In genomic region chr6:11374036-11375010, GRCh38 we compare ENCODE assay signal across 8 cellular contexts.
DNase-seq lines count a peak whose midpoint lies in the region; ATAC-seq and TF ChIP-seq lines count a peak whose summit lies in the region.

No MANE protein-coding gene starts in this region.

- POLR2A ChIA-PET in activated CD4-positive, alpha-beta T cell treated with anti-CD3 and anti-CD28 coated beads for 36 hours (lab: Charles Lee) = interaction anchor here (0.6 kb wide), 1 partner anchor 99 kb away, joined by 3 read pairs; no protein-coding TSS in a partner anchor

- H3K36me3 Mint-ChIP-seq in activated CD4-positive, alpha-beta T cell treated with anti-CD3 and anti-CD28 coated beads for 36 hours (ENCODE audit: low read depth) = peaks cover 50% of the 10 kb centered on the region
- H3K36me3 Mint-ChIP-seq in natural killer cell = peaks cover 14% of the 10 kb centered on the region

- peak; percentile 82 for ATAC-seq in activated CD4-positive, alpha-beta T cell treated with anti-CD3 and anti-CD28 coated beads for 36 hours
- ATAC-seq in HG02852 (IDR thresholded peaks at IDR 0.05; ENCODE audit: unreplicated experiment) = peak; percentile 93
- peak; percentile 37 to 63 (median 63) for ATAC-seq in natural killer cell

- intact Hi-C loops in activated CD4-positive, alpha-beta T cell treated with anti-CD3 and anti-CD28 coated beads for 36 hours (cut with DNase I, micrococcal nuclease) = loop anchor here (1.0 to 2.0 kb wide), 2 partner anchors 8 to 86 kb away; no protein-coding TSS in a partner anchor
- intact Hi-C loops in natural killer cell (cut with micrococcal nuclease) = no loop called here

- H3K27me3 Mint-ChIP-seq in activated CD4-positive, alpha-beta T cell treated with anti-CD3 and anti-CD28 coated beads for 36 hours = no peaks in the 10 kb centered on the region
- no peaks in the 10 kb centered on the region for H3K27me3 Mint-ChIP-seq in natural killer cell (ENCODE audit: low read depth in 2 of 2)

- peak overlapping the region in 1 of 4 donors; percentile 49 for H3K27ac ChIP-seq in Peyer's patch

- peaks cover 18% of the 10 kb centered on the region for H3K9me3 Mint-ChIP-seq in activated CD4-positive, alpha-beta T cell treated with anti-CD3 and anti-CD28 coated beads for 36 hours (ENCODE audit: low read depth)
- no peaks in the 10 kb centered on the region for H3K9me3 Mint-ChIP-seq in natural killer cell

- no peak overlapping the region for H3K4me3 ChIP-seq in Peyer's patch

- H3K4me1 Mint-ChIP-seq in activated CD4-positive, alpha-beta T cell treated with anti-CD3 and anti-CD28 coated beads for 36 hours = peaks cover 65% of the 10 kb centered on the region
- H3K4me1 Mint-ChIP-seq in natural killer cell = peaks cover 71 to 74% of the 10 kb centered on the region in 2 donors

- TF ChIP-seq CTCF in Peyer's patch (IDR thresholded peaks at IDR 0.05) (no peak), natural killer cell (IDR thresholded peaks at IDR 0.05) (no peak)

- DNase-seq in activated CD4-positive, alpha-beta T cell treated with anti-CD3 and anti-CD28 coated beads for 36 hours = peak; percentile 43
- no peak for DNase-seq in activated CD4-positive, alpha-beta T cell treated with anti-CD3 and anti-CD28 coated beads for 1 hour
- DNase-seq in Peyer's patch (peak in 2 of 3 donors; percentile 47 to 55), natural killer cell (no peak), kidney glomerular epithelial cell (lab: John Stamatoyannopoulos, UW) (no peak), NCI-H1694 treated with DMSO at 0.1 percent for 48 hours (lab: John Stamatoyannopoulos, UW) (no peak), foreskin melanocyte (no peak)

- no peaks in the 10 kb centered on the region for H3K27me3 ChIP-seq in Peyer's patch

- H3K4me1 ChIP-seq in Peyer's patch = peaks cover 0 to 10% (median 0%) of the 10 kb centered on the region in 4 donors

- TF ChIP-seq POLR2A in Peyer's patch (IDR thresholded peaks at IDR 0.05) = no peak

- H3K9me3 ChIP-seq in Peyer's patch = no peaks in the 10 kb centered on the region

- no peaks in the 10 kb centered on the region for H3K36me3 ChIP-seq in Peyer's patch

- peak overlapping the region; percentile 30 for H3K4me3 Mint-ChIP-seq in activated CD4-positive, alpha-beta T cell treated with anti-CD3 and anti-CD28 coated beads for 36 hours
- peak overlapping the region; percentile 53 for H3K4me3 Mint-ChIP-seq in natural killer cell

- H3K27ac Mint-ChIP-seq in activated CD4-positive, alpha-beta T cell treated with anti-CD3 and anti-CD28 coated beads for 36 hours = peak overlapping the region; percentile 72
- H3K27ac Mint-ChIP-seq in natural killer cell = peak overlapping the region; percentile 69 to 71

- CTCF ChIA-PET in activated CD4-positive, alpha-beta T cell treated with anti-CD3 and anti-CD28 coated beads for 36 hours (lab: Charles Lee) = interaction anchor here (0.7 to 1.1 kb wide), 3 partner anchors 44 to 86 kb away, joined by 3 to 4 read pairs (median 3); no protein-coding TSS in a partner anchor

Comparison
In these comparisons a context has a peak if more than half of its experiments do, and no peak if none do; other contexts are left out.
1. DNase-seq: peak in activated CD4-positive, alpha-beta T cell treated with anti-CD3 and anti-CD28 coated beads for 36 hours (single experiment) and Peyer's patch (2 of 3); none in activated CD4-positive, alpha-beta T cell treated with anti-CD3 and anti-CD28 coated beads for 1 hour (single experiment), natural killer cell (single experiment), kidney glomerular epithelial cell (single experiment), NCI-H1694 treated with DMSO at 0.1 percent for 48 hours (single experiment) and foreskin melanocyte (single experiment).
2. Peak in every context shown above with its lines, with median percentiles within 50 percentile points of each other: ATAC-seq.